In the genomic region with DNA sequence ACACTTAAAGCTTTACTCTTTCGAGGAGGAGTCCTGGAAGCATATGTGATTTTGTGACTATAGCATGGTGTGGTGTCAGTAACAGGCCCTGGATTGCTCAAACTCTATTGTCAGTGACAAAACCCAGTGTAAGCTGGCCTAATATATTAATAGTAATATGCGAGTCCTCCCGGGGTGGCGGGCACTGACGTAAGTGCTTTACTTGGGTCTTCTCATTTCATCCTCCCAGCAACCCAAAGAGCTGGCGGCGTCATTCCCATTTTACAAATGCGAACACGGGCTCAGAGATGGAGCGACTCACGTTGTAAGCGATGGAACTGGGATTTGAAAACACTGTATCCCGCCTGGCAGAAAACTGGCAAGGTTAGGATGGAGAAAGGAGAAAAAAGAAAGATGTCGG, we compare ENCODE assay signal across 8 cellular contexts. TPM values are rescaled to one million over a fixed set of nuclear protein-coding genes. Genes with fewer than 3 reads are reported as not detected.
DNase-seq lines count a peak whose midpoint lies in the region; ATAC-seq, FAIRE-seq and TF ChIP-seq lines count a peak whose summit lies in the region.

No MANE protein-coding gene starts in this region.

- no peaks in the 10 kb centered on the region for H4K20me1 ChIP-seq in HCT116 (ENCODE audit: insufficient read depth)

- no peaks in the 10 kb centered on the region for H3K9me2 ChIP-seq in HCT116 (ENCODE audit: insufficient read depth)

- no peak for TF ChIP-seq POLR2A in HCT116 (IDR thresholded peaks at IDR 0.05; ENCODE audit: borderline replicate concordance, extremely low read depth, insufficient read depth, insufficient read length)

- WGBS in small intestine, 3 donors: 45 to 54% (median 50%) methylated on average over 14 of the region's 14 CpGs

- no peak for ATAC-seq in HCT116
- no peak for ATAC-seq in T-helper 17 cell
- no peak for ATAC-seq in GM21723 (IDR thresholded peaks at IDR 0.05; ENCODE audit: unreplicated experiment)

- H3K27me3 ChIP-seq in HCT116 (ENCODE audit: insufficient read depth, low read length) (no peaks in the 10 kb centered on the region), small intestine (ENCODE audit: control insufficient read depth in 2 of 2, insufficient read depth in 2 of 2, low read length in 2 of 2) (no peaks in the 10 kb centered on the region)

- TF ChIP-seq CTCF in HCT116 (IDR thresholded peaks at IDR 0.05 in 2 of 3, conservative IDR thresholded peaks at IDR 0.05 in 1 of 3; ENCODE audit: borderline replicate concordance in 1 of 3, insufficient read depth in 1 of 3, low read depth in 2 of 3, low read length in 2 of 3) (no peak), glutamatergic neuron (IDR thresholded peaks at IDR 0.05; ENCODE audit: partially characterized antibody, unreplicated experiment) (no peak)

- H3K36me3 Mint-ChIP-seq in T-helper 17 cell (ENCODE audit: low read depth) (no peaks in the 10 kb centered on the region), glutamatergic neuron (ENCODE audit: unreplicated experiment) (no peaks in the 10 kb centered on the region)

- H3K9me3 ChIP-seq in HCT116 (ENCODE audit: control insufficient read depth in 1 of 2, insufficient read depth in 1 of 2, low read depth in 1 of 2, low read length in 2 of 2) (no peaks in the 10 kb centered on the region), T-helper 17 cell (ENCODE audit: control insufficient read depth, low read length, poor library complexity, severe bottlenecking) (no peaks in the 10 kb centered on the region), small intestine (ENCODE audit: control insufficient read depth, low read depth) (no peaks in the 10 kb centered on the region)

- H3K27me3 Mint-ChIP-seq in T-helper 17 cell: no peaks in the 10 kb centered on the region
- peaks cover 12% of the 10 kb centered on the region for H3K27me3 Mint-ChIP-seq in glutamatergic neuron (ENCODE audit: unreplicated experiment)

- intact Hi-C loops in HCT116 (cut with micrococcal nuclease): no loop called here

- POLR2A ChIA-PET in HCT116 (lab: Charles Lee): no interaction called here

- no peak for FAIRE-seq in small intestine (lab: Jason Lieb, UNC)

- H3K36me3 ChIP-seq in HCT116 (ENCODE audit: control insufficient read depth in 1 of 2, insufficient read depth in 2 of 2, low read length in 2 of 2) (no peaks in the 10 kb centered on the region), small intestine (ENCODE audit: control insufficient read depth in 2 of 2, insufficient read depth in 2 of 2, low read length in 2 of 2) (peaks cover 4% of the 10 kb centered on the region in 2 donors)

- DNase-seq in HCT116 (ENCODE audit: low read depth, low spot score): no peak
- no peak for DNase-seq in T-helper 17 cell
- DNase-seq in glutamatergic neuron: no peak
- no peak for DNase-seq in small intestine
- no peak for DNase-seq in stimulated activated CD4-positive, alpha-beta T cell treated with anti-CD3 and anti-CD28 coated beads, Interleukin-2, amount 100 ng/mL, for 24 hours
- DNase-seq in OCI-M1 (lab: John Stamatoyannopoulos, UW): no peak
- DNase-seq in UCSD-AML1 (lab: John Stamatoyannopoulos, UW; ENCODE audit: unreplicated experiment): no peak

- TF ChIP-seq RAD21 in HCT116 (IDR thresholded peaks at IDR 0.05; ENCODE audit: low read depth): no peak

- RAD21 ChIA-PET in HCT116 (lab: Charles Lee; ENCODE audit: low non-redundant PET in 1 of 2, low total read pairs in 2 of 2, uncharacterized antibody in 2 of 2, unreplicated experiment in 2 of 2): no interaction called here

- H3K4me1 ChIP-seq in HCT116 (ENCODE audit: control insufficient read depth in 1 of 2, insufficient read depth in 2 of 2, low read length in 2 of 2): peaks cover 14 to 22% of the 10 kb centered on the region in 2 experiments
- H3K4me1 ChIP-seq in small intestine (ENCODE audit: control insufficient read depth in 2 of 2, insufficient read depth in 1 of 2, low read depth in 1 of 2, low read length in 1 of 2): peaks cover 0 to 9% of the 10 kb centered on the region in 2 donors

- H3K4me3 Mint-ChIP-seq in T-helper 17 cell (peak overlapping the region; percentile 93), glutamatergic neuron (ENCODE audit: unreplicated experiment) (peak overlapping the region; percentile 92)

- H3K4me1 Mint-ChIP-seq in T-helper 17 cell (peaks cover 49% of the 10 kb centered on the region), glutamatergic neuron (ENCODE audit: low read depth, unreplicated experiment) (peaks cover 22% of the 10 kb centered on the region)

- H3K4me3 ChIP-seq in HCT116 (replicated peaks in 1 of 2; ENCODE audit: low read depth in 1 of 2, low read length in 2 of 2) (peak overlapping the region; percentile 89 to 96), small intestine (ENCODE audit: low read depth in 1 of 2, low read length in 2 of 2) (peak overlapping the region; percentile 72 to 87)

- CTCF ChIA-PET in HCT116 (lab: Charles Lee): interaction anchor here (1.3 kb wide), 1 partner anchor 15 kb away, joined by 3 read pairs; no protein-coding TSS in a partner anchor

- peak overlapping the region; percentile 99 for H3K4me2 ChIP-seq in HCT116 (ENCODE audit: low read length)

- H3K79me2 ChIP-seq in HCT116 (ENCODE audit: insufficient read depth, low read length): peaks cover 31% of the 10 kb centered on the region

- peak overlapping the region; percentile 83 for H3K9ac ChIP-seq in HCT116 (ENCODE audit: low read length)

- peak overlapping the region; percentile 94 for H3K27ac Mint-ChIP-seq in T-helper 17 cell
- peak overlapping the region; percentile 72 for H3K27ac Mint-ChIP-seq in glutamatergic neuron (ENCODE audit: unreplicated experiment)

- H3K27ac ChIP-seq in HCT116 (ENCODE audit: low read depth, low read length): peak overlapping the region; percentile 70
- H3K27ac ChIP-seq in small intestine (ENCODE audit: low read depth in 1 of 2, low read length in 1 of 2): peak overlapping the region; percentile 74 to 96

- no peak overlapping the region for H2AFZ ChIP-seq in HCT116 (ENCODE audit: low read depth, low read length, poor library complexity, severe bottlenecking)

- BruUV-seq in HCT116 (replicated peaks; lab: Mats Ljungman, UMichigan): TSS peak; percentile 73

- H3K9me3 Mint-ChIP-seq in glutamatergic neuron (ENCODE audit: unreplicated experiment): peaks cover 17% of the 10 kb centered on the region

TF ChIP-seq in HCT116, 20 proteins besides CTCF, POLR2A, EP300 and RAD21:
- no peak for TF ChIP-seq CEBPB (IDR thresholded peaks at IDR 0.05; ENCODE audit: low read depth)
- TF ChIP-seq ZFX (IDR thresholded peaks at IDR 0.05): 0 out of 2 replicates have a peak, but pooled peaks have one; percentile 19
- TF ChIP-seq, protein P1, sequence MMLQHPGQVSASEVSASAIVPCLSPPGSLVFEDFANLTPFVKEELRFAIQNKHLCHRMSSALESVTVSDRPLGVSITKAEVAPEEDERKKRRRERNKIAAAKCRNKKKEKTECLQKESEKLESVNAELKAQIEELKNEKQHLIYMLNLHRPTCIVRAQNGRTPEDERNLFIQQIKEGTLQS (IDR thresholded peaks at IDR 0.05): no peak
- TF ChIP-seq FOSL1 (IDR thresholded peaks at IDR 0.05; ENCODE audit: low read depth): no peak

RNA-seq across cellular contexts. Expression of a gene that starts 0.6 kb away (rescaled TPM):
- 19.9 TPM for total RNA-seq in HCT116 (2021; ENCODE audit: unreplicated experiment)
- polyA plus RNA-seq in HCT116 (2012): 7.6 and 9.6 TPM in 2 replicates
- 100 to 1,000 TPM in 1 of 2 donors, 10 to 100 TPM in 1; 76.5 to 100 TPM for total RNA-seq in T-helper 17 cell
- total RNA-seq in glutamatergic neuron (ENCODE audit: unreplicated experiment): 174 TPM
- polyA plus RNA-seq in small intestine: 10 to 100 TPM in 2 of 3 donors, 1 to 10 TPM in 1; 9.2 to 20.6 (median 12.5) TPM

RNA-seq across cellular contexts. Expression of a gene that starts 28.8 kb away (rescaled TPM):
- 102 TPM for total RNA-seq in HCT116 (2021; ENCODE audit: unreplicated experiment)
- polyA plus RNA-seq in HCT116 (2012): 92.5 and 93.5 TPM in 2 replicates
- total RNA-seq in T-helper 17 cell: 10 to 100 TPM; 67.1 to 77.1 TPM
- total RNA-seq in glutamatergic neuron (ENCODE audit: unreplicated experiment): 176 TPM
- polyA plus RNA-seq in small intestine: 100 to 1,000 TPM; 186 to 384 (median 323) TPM

RNA-seq across cellular contexts. Expression of a gene that starts 41.4 kb away (rescaled TPM):
- 5.2 TPM for total RNA-seq in HCT116 (2021; ENCODE audit: unreplicated experiment)
- 5.0 and 6.2 TPM in 2 replicates for polyA plus RNA-seq in HCT116 (2012)
- total RNA-seq in T-helper 17 cell: not detected
- total RNA-seq in glutamatergic neuron (ENCODE audit: unreplicated experiment): not detected
- 1 to 10 TPM in 2 of 3 donors, not detected in 1; 2.6 to 4.1 TPM for polyA plus RNA-seq in small intestine
